In genomic region chr19:4686700-4687099, GRCh38 we compare ENCODE assay signal across 20 cellular contexts. TPM values are rescaled to one million over a fixed set of nuclear protein-coding genes. Genes with fewer than 3 reads are reported as not detected.
DNase-seq lines count a peak whose midpoint lies in the region; ATAC-seq, FAIRE-seq and TF ChIP-seq lines count a peak whose summit lies in the region.
"Had no signal": no experiment of that assay in that cellular context is flagged by ENCODE, and none has a peak within 500 bp of the region (broad histone marks: within the 10 kb centered on the region; RNA-seq: fewer than 3 reads in every experiment).

No MANE protein-coding gene starts in this region.

- H4K20me1 ChIP-seq in BLaER1 treated with 17β-estradiol and CSF1 and Interleukin-3, amounts not matched to agents 10 nM and 100 nM = peaks cover 0 to 76% (median 12%) of the 10 kb centered on the region in 11 experiments; a peak in 12 of 22 replicates
- H4K20me1 ChIP-seq in K562 (replicated peaks; ENCODE audit: control insufficient read depth, insufficient read depth, low read length) = no peaks in the 10 kb centered on the region

- in situ Hi-C loops in K562 (cut with MboI) = no loop called here

- H3K4me1 ChIP-seq in cardiac muscle cell (ENCODE audit: low read depth) = no peaks in the 10 kb centered on the region
- peaks cover 16 to 33% (median 29%) of the 10 kb centered on the region in 10 experiments for H3K4me1 ChIP-seq in BLaER1 treated with 17β-estradiol and CSF1 and Interleukin-3, amounts not matched to agents 10 nM and 100 nM
- peaks cover 0 to 28% of the 10 kb centered on the region in 2 experiments; a peak in 2 of 5 replicates for H3K4me1 ChIP-seq in K562 (replicated peaks in 1 of 2; ENCODE audit: control insufficient read depth in 2 of 2, insufficient read depth in 2 of 2, low read length in 2 of 2)

- no peak for FAIRE-seq in K562 (lab: Jason Lieb, UNC)
- FAIRE-seq: G401.6, GM12892, GM18507 had no signal

- H3K79me2 ChIP-seq in K562 (ENCODE audit: control insufficient read depth, insufficient read depth, low read length) = no peaks in the 10 kb centered on the region

- H3K9me3 Mint-ChIP-seq in stimulated activated naive B cell treated with anti-CD40 and anti-IgM and Interleukin-4, amounts not matched to agents 10 μg/mL and 1 μg/mL and 100 μg/mL, for 72 hours = no peaks in the 10 kb centered on the region
- H3K9me3 Mint-ChIP-seq: CD4-positive, CD25-positive, alpha-beta regulatory T cell; CD8-positive, alpha-beta memory T cell; HFFc6 had no signal

- TF ChIP-seq EP300 in K562 (IDR thresholded peaks at IDR 0.05; ENCODE audit: low read length) = no peak

- H2AFZ ChIP-seq in K562 (ENCODE audit: low read depth, low read length) = no peak overlapping the region

- TF ChIP-seq RAD21 in K562 (CRISPR knock-in tag; conservative IDR thresholded peaks at IDR 0.05 in 1 of 2, IDR thresholded peaks at IDR 0.05 in 1 of 2) = no peak

- H3K9me3 ChIP-seq in cardiac muscle cell (ENCODE audit: low read depth) (no peaks in the 10 kb centered on the region), K562 (replicated peaks; ENCODE audit: control insufficient read depth, insufficient read depth, low read depth, low read length) (no peaks in the 10 kb centered on the region)
- no peaks in the 10 kb centered on the region for H3K9me3 ChIP-seq in BLaER1 treated with 17β-estradiol and CSF1 and Interleukin-3, amounts not matched to agents 10 nM and 100 nM (replicated peaks in 1 of 11)

- H3K27ac ChIP-seq in cardiac muscle cell (peak overlapping the region; percentile 86), K562 (ENCODE audit: extremely low read depth, low read depth, low read length) (no peak overlapping the region)
- 0 out of 22 replicates have a peak overlapping the region, but pooled peaks of 2 of the 11 experiments have one; percentile 10 to 17 for H3K27ac ChIP-seq in BLaER1 treated with 17β-estradiol and CSF1 and Interleukin-3, amounts not matched to agents 10 nM and 100 nM

- no peaks in the 10 kb centered on the region for H3K27me3 Mint-ChIP-seq in stimulated activated naive B cell treated with anti-CD40 and anti-IgM and Interleukin-4, amounts not matched to agents 10 μg/mL and 1 μg/mL and 100 μg/mL, for 72 hours
- H3K27me3 Mint-ChIP-seq: CD4-positive, CD25-positive, alpha-beta regulatory T cell; CD8-positive, alpha-beta memory T cell had no signal

- intact Hi-C loops in left cardiac atrium (cut with DNase I) = no loop called here
- intact Hi-C loops in K562 (cut with micrococcal nuclease) = no loop called here

- no peaks in the 10 kb centered on the region for H3K4me1 Mint-ChIP-seq in stimulated activated naive B cell treated with anti-CD40 and anti-IgM and Interleukin-4, amounts not matched to agents 10 μg/mL and 1 μg/mL and 100 μg/mL, for 72 hours
- H3K4me1 Mint-ChIP-seq: CD4-positive, CD25-positive, alpha-beta regulatory T cell; CD8-positive, alpha-beta memory T cell had no signal

- CTCF ChIA-PET in K562 (lab: Yijun Ruan, JAX; ENCODE audit: low intra/inter-chr PET ratio) = no interaction called here

- peaks cover 35 to 42% of the 10 kb centered on the region in 2 donors for H3K36me3 Mint-ChIP-seq in stimulated activated naive B cell treated with anti-CD40 and anti-IgM and Interleukin-4, amounts not matched to agents 10 μg/mL and 1 μg/mL and 100 μg/mL, for 72 hours

- H3K9me1 ChIP-seq in K562 (ENCODE audit: control insufficient read depth, insufficient read depth, low read length) = peaks cover 2% of the 10 kb centered on the region

- no peak overlapping the region for H3K4me3 ChIP-seq in cardiac muscle cell
- no peak overlapping the region for H3K4me3 ChIP-seq in BLaER1 treated with 17β-estradiol and CSF1 and Interleukin-3, amounts not matched to agents 10 nM and 100 nM
- no peak overlapping the region for H3K4me3 ChIP-seq in K562

- H3K4me3 Mint-ChIP-seq in stimulated activated naive B cell treated with anti-CD40 and anti-IgM and Interleukin-4, amounts not matched to agents 10 μg/mL and 1 μg/mL and 100 μg/mL, for 72 hours = no peak overlapping the region
- H3K4me3 Mint-ChIP-seq: CD4-positive, CD25-positive, alpha-beta regulatory T cell; CD8-positive, alpha-beta memory T cell; HFFc6 had no signal

- no peak for ATAC-seq in left cardiac atrium
- ATAC-seq in K562 = no peak
- ATAC-seq in HG03469 (IDR thresholded peaks at IDR 0.05; ENCODE audit: unreplicated experiment) = no peak
- no peak for ATAC-seq in stimulated activated naive B cell treated with anti-CD40 and anti-IgM and Interleukin-4, amounts not matched to agents 10 μg/mL and 1 μg/mL and 100 μg/mL, for 72 hours (replicated peaks)
- ATAC-seq: HCT116 had no signal

- POLR2A ChIA-PET in K562 (lab: Yijun Ruan, JAX) = no interaction called here

- H3K27me3 ChIP-seq in cardiac muscle cell (no peaks in the 10 kb centered on the region), K562 (ENCODE audit: control insufficient read depth in 2 of 2, insufficient read depth in 2 of 2, low read length in 2 of 2) (no peaks in the 10 kb centered on the region)
- H3K27me3 ChIP-seq in BLaER1 treated with 17β-estradiol and CSF1 and Interleukin-3, amounts not matched to agents 10 nM and 100 nM = no peaks in the 10 kb centered on the region

- 91% methylated on average over 10 of the region's 10 CpGs for WGBS in K562 (ENCODE audit: insufficient coverage, low coverage, missing lambda C conversion rate)

- DNase-seq in cardiac muscle cell (ENCODE audit: low read depth in 1 of 2, low spot score in 1 of 2) (no peak), left cardiac atrium (no peak), K562 (ENCODE audit: extremely low read depth in 1 of 4, low spot score in 3 of 4) (no peak), GM20000 (ENCODE audit: low spot score) (no peak)
- DNase-seq in stimulated activated naive B cell treated with anti-CD40 and anti-IgM and Interleukin-4, amounts not matched to agents 10 μg/mL and 1 μg/mL and 100 μg/mL, for 72 hours = no peak
- DNase-seq: 8988T; C1 segment of cervical spinal cord; CD4-positive, CD25-positive, alpha-beta regulatory T cell; CD8-positive, alpha-beta memory T cell; COR-L47; DMS 273 treated with DMSO at 0.1 percent for 48 hours; GOT3; H7; HFFc6 had no signal

- peak overlapping the region; percentile 41 to 70 (median 59) for H3K4me2 ChIP-seq in BLaER1 treated with 17β-estradiol and CSF1 and Interleukin-3, amounts not matched to agents 10 nM and 100 nM
- no peak overlapping the region for H3K4me2 ChIP-seq in K562 (ENCODE audit: insufficient read depth, low read length)

- peak overlapping the region in 9 of 11 experiments; percentile 7 to 62 (median 33); a peak in 10 of 22 replicates for H3K9ac ChIP-seq in BLaER1 treated with 17β-estradiol and CSF1 and Interleukin-3, amounts not matched to agents 10 nM and 100 nM
- H3K9ac ChIP-seq in K562 (ENCODE audit: insufficient read depth in 1 of 2, low read depth in 2 of 2, low read length in 2 of 2) = peak overlapping the region in 1 of 2 experiments; percentile 64; a peak in 2 of 4 replicates

- H3K36me3 ChIP-seq in cardiac muscle cell = peaks cover 7% of the 10 kb centered on the region
- peaks cover 68 to 98% (median 92%) of the 10 kb centered on the region in 11 experiments for H3K36me3 ChIP-seq in BLaER1 treated with 17β-estradiol and CSF1 and Interleukin-3, amounts not matched to agents 10 nM and 100 nM
- H3K36me3 ChIP-seq in K562 (ENCODE audit: control insufficient read depth, insufficient read depth, low read length) = peaks cover 78% of the 10 kb centered on the region; the same call in 2 of the 3 replicates

- TF ChIP-seq CTCF in cardiac muscle cell (IDR thresholded peaks at IDR 0.05; ENCODE audit: low read depth, low read length) (no peak), K562 (IDR thresholded peaks at IDR 0.05 in 2 of 3, conservative IDR thresholded peaks at IDR 0.05 in 1 of 3; ENCODE audit: insufficient read depth in 2 of 3, low read depth in 1 of 3, low read length in 3 of 3) (no peak), GM20000 (IDR thresholded peaks at IDR 0.05; ENCODE audit: extremely low read depth, missing control alignments) (no peak)

- no peak overlapping the region for H3K27ac Mint-ChIP-seq in stimulated activated naive B cell treated with anti-CD40 and anti-IgM and Interleukin-4, amounts not matched to agents 10 μg/mL and 1 μg/mL and 100 μg/mL, for 72 hours
- H3K27ac Mint-ChIP-seq: CD4-positive, CD25-positive, alpha-beta regulatory T cell; CD8-positive, alpha-beta memory T cell; HFFc6 had no signal

- TF ChIP-seq POLR2A in K562 (conservative IDR thresholded peaks at IDR 0.05) = no peak

- BruUV-seq in K562 (replicated peaks; lab: Mats Ljungman, UMichigan) = no TSS peak

RNA-seq across cellular contexts. Expression of gene MYDGF, which starts 16.6 kb away (rescaled TPM):
- total RNA-seq in cardiac muscle cell = 47.9 and 107 TPM in 2 replicates
- 122 and 206 TPM in 2 replicates for polyA plus RNA-seq in cardiac muscle cell
- 10 to 100 TPM; 43.2 to 53.7 TPM for total RNA-seq in left cardiac atrium
- total RNA-seq in K562 (2011; cell fraction: chromatin; rRNA removed; ENCODE audit: low replicate concordance) = 55.1 and 137 TPM in 2 replicates
- total RNA-seq in K562 (2011; cell fraction: nucleolus; rRNA removed) = 204 and 212 TPM in 2 replicates
- 127 and 144 TPM in 2 replicates for total RNA-seq in K562 (2011; cell fraction: nucleoplasm; rRNA removed)
- total RNA-seq in K562 (2014; rRNA removed) = 131 and 143 TPM in 2 replicates
- total RNA-seq in K562 (2014; rRNA removed; fragmentation: Illumina TruSeq; extraction: Trizol) = 52.2 and 67.5 TPM in 2 replicates
- 81.6 and 83.0 TPM in 2 replicates for total RNA-seq in K562 (2015; rRNA removed; fragmentation: Illumina TruSeq; extraction: Trizol)
- total RNA-seq in K562 (2021) = 91.5 and 96.7 TPM in 2 replicates
- polyA plus RNA-seq in K562 (2011; rRNA removed) = 82.1 and 86.0 TPM in 2 replicates
- 118 and 186 TPM in 2 replicates for polyA plus RNA-seq in K562 (2011; cell fraction: cytosol; rRNA removed)
- polyA plus RNA-seq in K562 (2011; cell fraction: nucleus; rRNA removed) = 46.8 and 51.5 TPM in 2 replicates
- 164 and 292 TPM in 2 replicates for polyA plus RNA-seq in K562 (2012)
- polyA plus RNA-seq in K562 (2014; fragmentation: Illumina TruSeq; extraction: Trizol) = 60.5 and 66.6 TPM in 2 replicates
- 10 to 100 TPM in 1 of 2 experiments, 1 to 10 TPM in 1; 4.2 to 12.6 TPM for polyA plus RNA-seq in K562 (2014; fragmentation: Nextera tagmentation; extraction: Ambion mirVana)
- 141 and 166 TPM in 2 replicates for polyA plus RNA-seq in K562 (2014; rRNA removed)
- 17.9 and 26.4 TPM in 2 replicates for polyA minus RNA-seq in K562 (2011; rRNA and poly(A)+ RNA removed)
- 32.6 and 58.7 TPM in 2 replicates for polyA minus RNA-seq in K562 (2011; cell fraction: cytosol; rRNA and poly(A)+ RNA removed)
- 14.4 and 24.1 TPM in 2 replicates for polyA minus RNA-seq in K562 (2011; cell fraction: nucleus; rRNA and poly(A)+ RNA removed)

RNA-seq across cellular contexts. Expression of gene DPP9, which starts 36.9 kb away (rescaled TPM):
- total RNA-seq in cardiac muscle cell (47.5 and 50.4 TPM in 2 replicates), left cardiac atrium (10 to 100 TPM; 41.8 to 43.0 TPM), K562 (2014; rRNA removed) (43.0 and 64.9 TPM in 2 replicates), K562 (2014; rRNA removed; fragmentation: Illumina TruSeq; extraction: Trizol) (12.7 and 16.0 TPM in 2 replicates), K562 (2015; rRNA removed; fragmentation: Illumina TruSeq; extraction: Trizol) (23.6 and 24.5 TPM in 2 replicates), K562 (2021) (60.0 and 66.7 TPM in 2 replicates)
- polyA plus RNA-seq in cardiac muscle cell (19.8 and 25.4 TPM in 2 replicates), K562 (2011; rRNA removed) (5.4 and 7.1 TPM in 2 replicates), K562 (2014; fragmentation: Illumina TruSeq; extraction: Trizol) (33.5 and 50.1 TPM in 2 replicates), K562 (2014; fragmentation: Nextera tagmentation; extraction: Ambion mirVana) (1 to 10 TPM in 1 of 2 experiments, under 1 TPM in 1; 0.90 to 1.1 TPM), K562 (2014; rRNA removed) (27.8 and 30.6 TPM in 2 replicates)
- total RNA-seq in K562 (2011; cell fraction: chromatin; rRNA removed; ENCODE audit: low replicate concordance) = 45.6 and 105 TPM in 2 replicates
- 61.4 and 62.6 TPM in 2 replicates for total RNA-seq in K562 (2011; cell fraction: nucleolus; rRNA removed)
- 50.8 and 52.2 TPM in 2 replicates for total RNA-seq in K562 (2011; cell fraction: nucleoplasm; rRNA removed)
- 6.1 and 12.8 TPM in 2 replicates for polyA plus RNA-seq in K562 (2011; cell fraction: cytosol; rRNA removed)
- 9.6 and 23.4 TPM in 2 replicates for polyA plus RNA-seq in K562 (2011; cell fraction: nucleus; rRNA removed)
- 26.0 and 32.1 TPM in 2 replicates for polyA plus RNA-seq in K562 (2012)
- polyA minus RNA-seq in K562 (2011; rRNA and poly(A)+ RNA removed) = 4.6 and 8.5 TPM in 2 replicates
- 17.6 and 18.5 TPM in 2 replicates for polyA minus RNA-seq in K562 (2011; cell fraction: cytosol; rRNA and poly(A)+ RNA removed)
- polyA minus RNA-seq in K562 (2011; cell fraction: nucleus; rRNA and poly(A)+ RNA removed) = 17.1 and 24.1 TPM in 2 replicates

RNA-seq across cellular contexts. Expression of gene TNFAIP8L1, which starts 47.4 kb away (rescaled TPM):
- total RNA-seq in cardiac muscle cell (2.2 and 18.1 TPM in 2 replicates), left cardiac atrium (1 to 10 TPM; 3.4 to 6.7 TPM), K562 (2014; rRNA removed) (4.0 and 4.4 TPM in 2 replicates), K562 (2014; rRNA removed; fragmentation: Illumina TruSeq; extraction: Trizol) (4.3 and 4.6 TPM in 2 replicates), K562 (2015; rRNA removed; fragmentation: Illumina TruSeq; extraction: Trizol) (4.9 and 5.4 TPM in 2 replicates), K562 (2021) (6.5 and 9.3 TPM in 2 replicates)
- polyA plus RNA-seq in cardiac muscle cell (5.1 and 18.7 TPM in 2 replicates), K562 (2011; rRNA removed) (5.7 and 8.0 TPM in 2 replicates), K562 (2014; fragmentation: Illumina TruSeq; extraction: Trizol) (6.6 and 7.3 TPM in 2 replicates), K562 (2014; fragmentation: Nextera tagmentation; extraction: Ambion mirVana) (1 to 10 TPM in 1 of 2 experiments, under 1 TPM in 1; 0.69 to 1.0 TPM), K562 (2014; rRNA removed) (6.8 and 7.3 TPM in 2 replicates)
- total RNA-seq in K562 (2011; cell fraction: chromatin; rRNA removed; ENCODE audit: low replicate concordance) = 10.7 and 24.6 TPM in 2 replicates
- total RNA-seq in K562 (2011; cell fraction: nucleolus; rRNA removed) = 13.8 and 17.5 TPM in 2 replicates
- 10.7 and 12.8 TPM in 2 replicates for total RNA-seq in K562 (2011; cell fraction: nucleoplasm; rRNA removed)
- polyA plus RNA-seq in K562 (2011; cell fraction: cytosol; rRNA removed) = 8.2 and 15.6 TPM in 2 replicates
- 3.0 and 4.8 TPM in 2 replicates for polyA plus RNA-seq in K562 (2011; cell fraction: nucleus; rRNA removed)
- polyA plus RNA-seq in K562 (2012) = 7.6 and 10.7 TPM in 2 replicates
- 4.5 and 8.6 TPM in 2 replicates for polyA minus RNA-seq in K562 (2011; rRNA and poly(A)+ RNA removed)
- 4.7 and 6.4 TPM in 2 replicates for polyA minus RNA-seq in K562 (2011; cell fraction: cytosol; rRNA and poly(A)+ RNA removed)
- 3.0 and 4.6 TPM in 2 replicates for polyA minus RNA-seq in K562 (2011; cell fraction: nucleus; rRNA and poly(A)+ RNA removed)
